1 cellular context compared by ENCODE assay signal in the genomic region with DNA sequence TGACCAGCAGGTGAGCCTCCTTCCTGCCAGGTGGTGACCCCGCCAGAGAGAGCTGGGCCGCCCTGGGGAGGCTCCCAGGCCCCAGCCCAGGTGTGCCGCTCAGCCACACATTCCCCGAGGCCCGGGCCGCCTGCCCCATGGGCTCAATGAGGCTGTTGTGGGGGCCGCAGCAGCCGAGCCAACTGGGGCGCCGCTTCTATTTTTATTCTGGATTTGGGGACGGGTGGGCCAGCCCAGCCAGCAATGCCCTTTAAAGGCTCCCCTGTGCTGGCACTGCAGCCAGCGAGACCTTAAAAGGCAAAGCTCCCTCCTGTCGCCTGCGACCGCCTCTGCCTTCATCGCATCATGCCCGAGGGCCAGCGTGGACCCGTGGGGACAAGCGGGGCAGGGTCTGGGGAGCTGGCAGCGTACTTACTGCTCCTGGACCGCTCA.
TF ChIP-seq lines count a peak whose summit lies in the region.

No MANE protein-coding gene starts in this region.

TF ChIP-seq in H1, 55 proteins besides CTCF, POLR2A, EP300 and RAD21:
- TF ChIP-seq BACH1 (IDR thresholded peaks at IDR 0.05; ENCODE audit: low read length) (no peak), PHF8 (conservative IDR thresholded peaks at IDR 0.05; ENCODE audit: low read depth, low read length) (no peak), CBX5 (IDR thresholded peaks at IDR 0.05; ENCODE audit: low read depth, low read length) (no peak)
TF ChIP-seq in H1: peak in this region for 0.
